Comparison of ENCODE assay signal across 8 cellular contexts in the genomic region with DNA sequence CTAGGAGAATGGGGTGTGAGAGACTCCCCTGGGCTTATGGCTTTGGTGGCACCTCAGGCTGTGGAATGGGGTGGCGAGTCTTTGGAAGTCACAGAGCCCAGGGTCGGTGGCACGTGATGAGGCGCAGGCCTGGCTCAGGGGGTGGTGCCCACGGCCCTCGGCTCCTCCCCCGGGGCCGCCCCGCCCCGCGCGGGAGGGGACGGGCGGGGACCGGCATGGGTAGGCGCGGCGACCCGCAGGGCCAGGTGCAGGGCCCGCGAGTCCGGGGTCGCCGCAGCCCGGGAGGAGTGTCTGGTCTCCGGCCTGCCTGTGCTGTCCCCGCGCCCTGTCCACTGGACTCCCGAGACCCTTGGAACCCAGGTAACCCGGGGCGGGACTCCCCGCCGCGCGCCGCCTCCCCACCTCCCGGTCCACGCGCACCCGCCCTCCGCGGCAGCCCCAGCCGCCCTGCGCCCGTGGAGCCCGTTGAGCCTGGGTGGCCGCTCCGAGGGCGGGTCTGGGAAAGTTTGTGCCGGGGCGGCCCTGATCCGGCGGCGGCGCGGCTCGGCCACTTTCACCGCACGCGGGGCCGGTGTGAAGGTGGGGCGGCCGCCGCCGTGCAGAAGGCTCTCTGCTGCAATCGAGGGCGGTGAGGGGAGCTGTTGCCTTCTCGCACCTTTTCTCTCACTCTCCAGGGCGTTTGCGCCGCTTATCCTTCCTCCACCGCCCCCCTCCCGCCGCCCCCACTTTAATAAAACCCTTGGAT. TPM values are rescaled to one million over a fixed set of nuclear protein-coding genes. Genes with fewer than 3 reads are reported as not detected.
DNase-seq lines count a peak whose midpoint lies in the region; ATAC-seq and TF ChIP-seq lines count a peak whose summit lies in the region.

A gene with protein sequence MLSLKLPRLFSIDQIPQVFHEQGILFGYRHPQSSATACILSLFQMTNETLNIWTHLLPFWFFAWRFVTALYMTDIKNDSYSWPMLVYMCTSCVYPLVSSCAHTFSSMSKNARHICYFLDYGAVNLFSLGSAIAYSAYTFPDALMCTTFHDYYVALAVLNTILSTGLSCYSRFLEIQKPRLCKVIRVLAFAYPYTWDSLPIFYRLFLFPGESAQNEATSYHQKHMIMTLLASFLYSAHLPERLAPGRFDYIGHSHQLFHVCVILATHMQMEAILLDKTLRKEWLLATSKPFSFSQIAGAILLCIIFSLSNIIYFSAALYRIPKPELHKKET (plus strand): TSS at position 216 of the 745 bp plus-strand sequence. CDS start 61,169 bp downstream, outside the sequence.

- no peaks in the 10 kb centered on the region for H3K27me3 ChIP-seq in OCI-LY1 (ENCODE audit: insufficient read depth, low read length)
- peaks cover 18 to 42% of the 10 kb centered on the region in 2 experiments for H3K27me3 ChIP-seq in mesenchymal stem cell (ENCODE audit: control insufficient read depth in 1 of 2, insufficient read depth in 1 of 2, low read length in 2 of 2)
- peaks cover 0 to 51% of the 10 kb centered on the region in 2 donors for H3K27me3 ChIP-seq in tibial nerve

- TF ChIP-seq CTCF in OCI-LY1 (IDR thresholded peaks at IDR 0.05; ENCODE audit: low read length) (no peak), tibial nerve (IDR thresholded peaks at IDR 0.05) (no peak)

- 2% methylated on average over 43 of the region's 74 CpGs for WGBS in mesenchymal stem cell
- 0 to 2% methylated on average over 13 to 30 of the region's 74 CpGs for WGBS in tibial nerve, 2 donors

- H3K4me2 ChIP-seq in OCI-LY1 (ENCODE audit: low read length): peak within 1 kb of the TSS; percentile 42; the same call in 1 of the 2 replicates
- H3K4me2 ChIP-seq in mesenchymal stem cell (ENCODE audit: low read length, poor library complexity, severe bottlenecking): peak within 1 kb of the TSS; percentile 97

- H4K91ac ChIP-seq in mesenchymal stem cell (ENCODE audit: low read length): peak within 1 kb of the TSS; percentile 22

- H3K36me3 ChIP-seq in OCI-LY1 (ENCODE audit: insufficient read depth, low read length) (no peaks in the 10 kb centered on the region), mesenchymal stem cell (ENCODE audit: control insufficient read depth in 1 of 2, insufficient read depth in 2 of 2, low read depth in 1 of 2, low read length in 2 of 2) (no peaks in the 10 kb centered on the region), tibial nerve (no peaks in the 10 kb centered on the region)

- peak in 1 of 2 donors; percentile 25 for TF ChIP-seq POLR2A in tibial nerve (IDR thresholded peaks at IDR 0.05)

- peak within 1 kb of the TSS; percentile 62 for H2BK120ac ChIP-seq in mesenchymal stem cell (ENCODE audit: low read depth, low read length)

- H3K14ac ChIP-seq in mesenchymal stem cell (ENCODE audit: low read length in 2 of 2): no peak within 1 kb of the TSS

- no peaks in the 10 kb centered on the region for H3K9me3 ChIP-seq in OCI-LY1 (ENCODE audit: low read length)
- no peaks in the 10 kb centered on the region for H3K9me3 ChIP-seq in mesenchymal stem cell (ENCODE audit: control insufficient read depth, low read length)
- H3K9me3 ChIP-seq in tibial nerve: no peaks in the 10 kb centered on the region

- H3K4me3 ChIP-seq in OCI-LY1 (ENCODE audit: low read depth, low read length, poor library complexity, severe bottlenecking) (peak within 1 kb of the TSS; percentile 33), mesenchymal stem cell (ENCODE audit: insufficient read depth in 1 of 2, low read depth in 1 of 2, low read length in 2 of 2) (peak within 1 kb of the TSS; percentile 61 to 72), tibial nerve (peak within 1 kb of the TSS; percentile 38 to 46 (median 44))

- no peak for TF ChIP-seq EP300 in tibial nerve (IDR thresholded peaks at IDR 0.05)

- H2BK12ac ChIP-seq in mesenchymal stem cell (ENCODE audit: low read length in 2 of 2): peak within 1 kb of the TSS; percentile 62 to 79

- H3K27ac ChIP-seq in OCI-LY1 (ENCODE audit: low read depth, low read length, poor library complexity, severe bottlenecking) (no peak within 1 kb of the TSS), mesenchymal stem cell (ENCODE audit: low read length, poor library complexity, severe bottlenecking) (no peak within 1 kb of the TSS), tibial nerve (peak within 1 kb of the TSS in 2 of 4 donors; percentile 43 to 45)

- no peak within 1 kb of the TSS for H2AK5ac ChIP-seq in mesenchymal stem cell (ENCODE audit: low read length, severe bottlenecking)

- H3K23ac ChIP-seq in mesenchymal stem cell (ENCODE audit: low read length in 2 of 2): peak within 1 kb of the TSS in 1 of 2 experiments; percentile 70

- H4K8ac ChIP-seq in mesenchymal stem cell (ENCODE audit: low read length): peak within 1 kb of the TSS; percentile 45

- no peaks in the 10 kb centered on the region for H4K20me1 ChIP-seq in OCI-LY1 (ENCODE audit: insufficient read depth, low read length)

- no peak within 1 kb of the TSS for H2AFZ ChIP-seq in OCI-LY1 (ENCODE audit: low read length)
- peak within 1 kb of the TSS; percentile 30 for H2AFZ ChIP-seq in mesenchymal stem cell (ENCODE audit: low read depth, low read length)

- ATAC-seq in HG02870 (IDR thresholded peaks at IDR 0.05; ENCODE audit: unreplicated experiment): no peak
- no peak for ATAC-seq in GM18858 (IDR thresholded peaks at IDR 0.05; ENCODE audit: unreplicated experiment)

- peak; percentile 19 to 37 for DNase-seq in NOMO-1 (lab: John Stamatoyannopoulos, UW; ENCODE audit: unreplicated experiment in 2 of 2)
- no peak for DNase-seq in NOMO-1 treated with dmso at 0.1 percent for 144 hours (lab: John Stamatoyannopoulos, UW; ENCODE audit: unreplicated experiment)
- DNase-seq in dermis blood vessel endothelial cell: peak; percentile 16
- DNase-seq in mesenchymal stem cell: peak; percentile 29
- DNase-seq in tibial nerve (ENCODE audit: low spot score in 2 of 2): no peak

- H3K79me2 ChIP-seq in OCI-LY1 (ENCODE audit: insufficient read depth, low read length): no peaks in the 10 kb centered on the region

- H3F3A ChIP-seq in OCI-LY1 (ENCODE audit: insufficient read depth, low read length): no peaks in the 10 kb centered on the region

- peak within 1 kb of the TSS in 1 of 2 experiments; percentile 81 for H3K4ac ChIP-seq in mesenchymal stem cell (ENCODE audit: low read depth in 1 of 2, low read length in 2 of 2)

- no peaks in the 10 kb centered on the region for H3K9me2 ChIP-seq in OCI-LY1 (ENCODE audit: low read depth, low read length)

- peak within 1 kb of the TSS; percentile 28 to 42 for H3K18ac ChIP-seq in mesenchymal stem cell (ENCODE audit: low read depth in 1 of 2, low read length in 2 of 2)

- peak within 1 kb of the TSS; percentile 31 for H2BK15ac ChIP-seq in mesenchymal stem cell (ENCODE audit: low read depth, poor library complexity, severe bottlenecking)

- no peak within 1 kb of the TSS for H2BK5ac ChIP-seq in mesenchymal stem cell (ENCODE audit: low read depth, low read length, poor library complexity, severe bottlenecking)

- H3K9ac ChIP-seq in OCI-LY1 (ENCODE audit: low read length) (no peak within 1 kb of the TSS), mesenchymal stem cell (ENCODE audit: low read length) (peak within 1 kb of the TSS; percentile 62)

- H3K79me1 ChIP-seq in mesenchymal stem cell (replicated peaks; ENCODE audit: low read length, poor library complexity, severe bottlenecking): no peaks in the 10 kb centered on the region

- H3K4me1 ChIP-seq in OCI-LY1 (ENCODE audit: insufficient read depth, low read length, severe bottlenecking) (peaks cover 3% of the 10 kb centered on the region), mesenchymal stem cell (ENCODE audit: control insufficient read depth, insufficient read depth, low read depth, low read length) (peaks cover 22% of the 10 kb centered on the region), tibial nerve (peaks cover 0 to 17% (median 7%) of the 10 kb centered on the region in 4 donors)

RNA-seq across cellular contexts. Expression of the gene that starts here (rescaled TPM):
- total RNA-seq in dermis blood vessel endothelial cell (under 0.01 TPM in 1 of 2 replicates, not detected in the other), tibial nerve (1 to 10 TPM; 3.0 to 8.1 (median 3.9) TPM)
- polyA plus RNA-seq in mesenchymal stem cell (2013, experiment 1 of 2): 8.3 TPM
- polyA plus RNA-seq in mesenchymal stem cell (2013, experiment 2 of 2): 8.1 TPM

Comparison
In these comparisons a context has a peak if more than half of its experiments do, and no peak if none do; other contexts are left out.
1. DNase-seq: peak in NOMO-1 (2 of 2) and mesenchymal stem cell (single experiment); none in NOMO-1 treated with dmso at 0.1 percent for 144 hours (single experiment) and tibial nerve (0 of 2).
2. Peak in DNase-seq in dermis blood vessel endothelial cell; RNA of the gene not detected or under 1 TPM.
3. Peak in every context shown above with its lines, with median percentiles within 50 percentile points of each other: H3K4me3 ChIP-seq.